In genomic region chr12:89870413-89871184, GRCh38 we compare ENCODE assay signal across 26 cellular contexts.
DNase-seq lines count a peak whose midpoint lies in the region; ATAC-seq, FAIRE-seq and TF ChIP-seq lines count a peak whose summit lies in the region.
"Had no signal": no experiment of that assay in that cellular context is flagged by ENCODE, and none has a peak within 500 bp of the region (broad histone marks: within the 10 kb centered on the region; RNA-seq: fewer than 3 reads in every experiment).

No MANE protein-coding gene starts in this region.

- POLR2A ChIA-PET in HEK293 (lab: Yijun Ruan, JAX) (no interaction called here), activated B cell treated with CpG ODN at 0.5 μM for 24 hours (lab: Charles Lee) (interaction anchor here (1.8 kb wide), 1 partner anchor 162 kb away, joined by 8 read pairs; the partner anchor contains the start of gene ATP2B1), K562 (lab: Yijun Ruan, JAX) (no interaction called here)
- POLR2A ChIA-PET in activated CD4-positive, alpha-beta memory T cell treated with anti-CD3 and anti-CD28 coated beads for 36 hours (lab: Charles Lee) = no interaction called here

- TF ChIP-seq CTCF in HEK293 (tag by site-specific recombination; IDR thresholded peaks at IDR 0.05) (no peak), activated B cell treated with CpG ODN at 0.5 μM for 24 hours (IDR thresholded peaks at IDR 0.05) (no peak), K562 (IDR thresholded peaks at IDR 0.05 in 2 of 3, conservative IDR thresholded peaks at IDR 0.05 in 1 of 3; ENCODE audit: insufficient read depth in 2 of 3, low read depth in 1 of 3, low read length in 3 of 3) (no peak), esophagus squamous epithelium (IDR thresholded peaks at IDR 0.05) (no peak)

- BruUV-seq in K562 (replicated peaks; lab: Mats Ljungman, UMichigan) = no TSS peak

- H3K4me3 ChIP-seq in HEK293 (ENCODE audit: low read depth, low read length) = no peak overlapping the region
- H3K4me3 ChIP-seq in K562 = no peak overlapping the region
- no peak overlapping the region for H3K4me3 ChIP-seq in esophagus squamous epithelium
- H3K4me3 ChIP-seq: BLaER1 had no signal

- CTCF ChIA-PET in HEK293 (lab: Yijun Ruan, JAX) = interaction anchor here (0.7 kb wide), 1 partner anchor 15 kb away, joined by 3 read pairs; no protein-coding TSS in a partner anchor
- CTCF ChIA-PET in activated B cell treated with CpG ODN at 0.5 μM for 24 hours (lab: Charles Lee) = no interaction called here
- CTCF ChIA-PET in K562 (lab: Yijun Ruan, JAX; ENCODE audit: low intra/inter-chr PET ratio) = no interaction called here
- CTCF ChIA-PET in activated CD4-positive, alpha-beta memory T cell treated with anti-CD3 and anti-CD28 coated beads for 36 hours (lab: Charles Lee) = no interaction called here

- H3K27me3 ChIP-seq in K562 (ENCODE audit: control insufficient read depth in 2 of 2, insufficient read depth in 2 of 2, low read length in 2 of 2) = no peaks in the 10 kb centered on the region
- H3K27me3 ChIP-seq in esophagus squamous epithelium = no peaks in the 10 kb centered on the region
- H3K27me3 ChIP-seq: BE2C, BLaER1 had no signal

- no peak for FAIRE-seq in K562 (lab: Jason Lieb, UNC)
- FAIRE-seq: A204.1 had no signal

- H3K4me1 ChIP-seq in HEK293 (ENCODE audit: control insufficient read depth, insufficient read depth, low read length) (no peaks in the 10 kb centered on the region), K562 (replicated peaks in 1 of 2; ENCODE audit: control insufficient read depth in 2 of 2, insufficient read depth in 2 of 2, low read length in 2 of 2) (peaks cover 0 to 4% of the 10 kb centered on the region in 2 experiments; a peak in 1 of 5 replicates), esophagus squamous epithelium (peaks cover 0 to 6% (median 5%) of the 10 kb centered on the region in 3 donors)
- H3K4me1 ChIP-seq: BE2C, BLaER1 had no signal

- WGBS in K562 (ENCODE audit: insufficient coverage, low coverage, missing lambda C conversion rate) = 2% methylated on average over 6 of the region's 6 CpGs
- 72 to 77% methylated on average over 6 of the region's 6 CpGs for WGBS in esophagus squamous epithelium, 2 donors

- no peak for TF ChIP-seq POLR2A in K562 (conservative IDR thresholded peaks at IDR 0.05)
- no peak for TF ChIP-seq POLR2A in esophagus squamous epithelium (IDR thresholded peaks at IDR 0.05)

- H4K20me1 ChIP-seq in K562 (replicated peaks; ENCODE audit: control insufficient read depth, insufficient read depth, low read length) = no peaks in the 10 kb centered on the region
- H4K20me1 ChIP-seq: BLaER1 had no signal

- H3K79me2 ChIP-seq in K562 (ENCODE audit: control insufficient read depth, insufficient read depth, low read length) = no peaks in the 10 kb centered on the region

- intact Hi-C loops in activated B cell treated with CpG ODN at 0.5 μM for 24 hours (cut with micrococcal nuclease) (no loop called here), K562 (cut with micrococcal nuclease) (no loop called here), esophagus squamous epithelium (cut with DNase I) (no loop called here)
- intact Hi-C loops in activated CD4-positive, alpha-beta memory T cell treated with anti-CD3 and anti-CD28 coated beads for 36 hours (cut with micrococcal nuclease) = no loop called here

- no peaks in the 10 kb centered on the region for H3K9me3 ChIP-seq in HEK293 (ENCODE audit: control insufficient read depth, insufficient read depth, low read depth, low read length)
- H3K9me3 ChIP-seq in K562 (replicated peaks; ENCODE audit: control insufficient read depth, insufficient read depth, low read depth, low read length) = no peaks in the 10 kb centered on the region; the same call in 1 of the 2 replicates
- peaks cover 0 to 9% (median 4%) of the 10 kb centered on the region in 3 donors for H3K9me3 ChIP-seq in esophagus squamous epithelium
- H3K9me3 ChIP-seq: BE2C had no signal

- TF ChIP-seq EP300 in K562 (IDR thresholded peaks at IDR 0.05; ENCODE audit: low read length) = no peak

- H3K4me3 Mint-ChIP-seq in activated B cell treated with CpG ODN at 0.5 μM for 24 hours = no peak overlapping the region
- H3K4me3 Mint-ChIP-seq in memory B cell = no peak overlapping the region
- no peak overlapping the region for H3K4me3 Mint-ChIP-seq in activated CD4-positive, alpha-beta memory T cell treated with anti-CD3 and anti-CD28 coated beads for 36 hours
- H3K4me3 Mint-ChIP-seq: CD14-positive monocyte; CD4-positive, alpha-beta memory T cell; CD4-positive, CD25-positive, alpha-beta regulatory T cell; CD8-positive, alpha-beta memory T cell had no signal

- no peak overlapping the region for H3K27ac ChIP-seq in HEK293 (ENCODE audit: extremely low read depth, low read depth, low read length)
- no peak overlapping the region for H3K27ac ChIP-seq in K562 (ENCODE audit: extremely low read depth, low read depth, low read length)
- H3K27ac ChIP-seq in esophagus squamous epithelium = no peak overlapping the region
- H3K27ac ChIP-seq: BLaER1 had no signal

- H3K36me3 ChIP-seq in HEK293 (ENCODE audit: control insufficient read depth in 2 of 2, insufficient read depth in 1 of 2, low read length in 2 of 2) = no peaks in the 10 kb centered on the region
- no peaks in the 10 kb centered on the region for H3K36me3 ChIP-seq in K562 (ENCODE audit: control insufficient read depth, insufficient read depth, low read length)
- no peaks in the 10 kb centered on the region for H3K36me3 ChIP-seq in esophagus squamous epithelium
- H3K36me3 ChIP-seq: BE2C, BLaER1 had no signal

- H3K4me1 Mint-ChIP-seq in activated B cell treated with CpG ODN at 0.5 μM for 24 hours (peaks cover 39% of the 10 kb centered on the region), memory B cell (peaks cover 20% of the 10 kb centered on the region)
- H3K4me1 Mint-ChIP-seq in activated CD4-positive, alpha-beta memory T cell treated with anti-CD3 and anti-CD28 coated beads for 36 hours (ENCODE audit: low read depth) = no peaks in the 10 kb centered on the region

- no peak overlapping the region for H2AFZ ChIP-seq in K562 (ENCODE audit: low read depth, low read length)

- in situ Hi-C loops in K562 (cut with MboI) = no loop called here

- H3K9me3 Mint-ChIP-seq in activated B cell treated with CpG ODN at 0.5 μM for 24 hours = peaks cover 16% of the 10 kb centered on the region
- peaks cover 15% of the 10 kb centered on the region for H3K9me3 Mint-ChIP-seq in memory B cell
- H3K9me3 Mint-ChIP-seq in activated CD4-positive, alpha-beta memory T cell treated with anti-CD3 and anti-CD28 coated beads for 36 hours = peaks cover 17% of the 10 kb centered on the region

- no peak overlapping the region for H3K4me2 ChIP-seq in K562 (ENCODE audit: insufficient read depth, low read length)
- H3K4me2 ChIP-seq: BLaER1 had no signal

- TF ChIP-seq RAD21 in K562 (CRISPR knock-in tag; conservative IDR thresholded peaks at IDR 0.05 in 1 of 2, IDR thresholded peaks at IDR 0.05 in 1 of 2) = no peak

- H3K9ac ChIP-seq in K562 (ENCODE audit: insufficient read depth in 1 of 2, low read depth in 2 of 2, low read length in 2 of 2) = no peak overlapping the region
- H3K9ac ChIP-seq: BLaER1 had no signal

- ATAC-seq in activated B cell treated with CpG ODN at 0.5 μM for 24 hours (ENCODE audit: low read depth) = no peak
- ATAC-seq in K562 = no peak
- peak; percentile 52 for ATAC-seq in memory B cell (ENCODE audit: low read depth)
- ATAC-seq in GM18868 (IDR thresholded peaks at IDR 0.05; ENCODE audit: unreplicated experiment) = no peak

- H3K27ac Mint-ChIP-seq in activated B cell treated with CpG ODN at 0.5 μM for 24 hours = peak overlapping the region; percentile 12
- H3K27ac Mint-ChIP-seq in memory B cell = no peak overlapping the region
- no peak overlapping the region for H3K27ac Mint-ChIP-seq in activated CD4-positive, alpha-beta memory T cell treated with anti-CD3 and anti-CD28 coated beads for 36 hours
- H3K27ac Mint-ChIP-seq: CD14-positive monocyte; CD4-positive, CD25-positive, alpha-beta regulatory T cell; CD8-positive, alpha-beta memory T cell had no signal

- H3K27me3 Mint-ChIP-seq in activated B cell treated with CpG ODN at 0.5 μM for 24 hours (no peaks in the 10 kb centered on the region), memory B cell (no peaks in the 10 kb centered on the region)
- no peaks in the 10 kb centered on the region for H3K27me3 Mint-ChIP-seq in activated CD4-positive, alpha-beta memory T cell treated with anti-CD3 and anti-CD28 coated beads for 36 hours
- H3K27me3 Mint-ChIP-seq: CD4-positive, alpha-beta memory T cell; CD4-positive, CD25-positive, alpha-beta regulatory T cell; CD8-positive, alpha-beta memory T cell had no signal

- DNase-seq in activated B cell treated with CpG ODN at 0.5 μM for 24 hours (no peak), K562 (ENCODE audit: extremely low read depth in 1 of 4, low spot score in 3 of 4) (no peak), memory B cell (ENCODE audit: low spot score in 2 of 2) (no peak), islet precursor cell (no peak), esophagus squamous epithelium (lab: John Stamatoyannopoulos, UW) (no peak)
- DNase-seq in activated CD4-positive, alpha-beta memory T cell treated with anti-CD3 and anti-CD28 coated beads for 36 hours = no peak
- DNase-seq: 8988T; ACHN; BE2C; C1 segment of cervical spinal cord; CD4-positive, alpha-beta memory T cell; CD4-positive, CD25-positive, alpha-beta regulatory T cell; CD8-positive, alpha-beta memory T cell; COR-L47; DMS 273 treated with DMSO at 0.1 percent for 48 hours; DMS153; DMS53; DMS79; DND-41; EL; GDM1 had no signal

- no peaks in the 10 kb centered on the region for H3K9me1 ChIP-seq in K562 (ENCODE audit: control insufficient read depth, insufficient read depth, low read length)

- H3K36me3 Mint-ChIP-seq in activated B cell treated with CpG ODN at 0.5 μM for 24 hours (ENCODE audit: low read depth) (peaks cover 7% of the 10 kb centered on the region), memory B cell (peaks cover 11% of the 10 kb centered on the region)
- H3K36me3 Mint-ChIP-seq in activated CD4-positive, alpha-beta memory T cell treated with anti-CD3 and anti-CD28 coated beads for 36 hours = peaks cover 5% of the 10 kb centered on the region
- H3K36me3 Mint-ChIP-seq: CD4-positive, CD25-positive, alpha-beta regulatory T cell had no signal

TF ChIP-seq in HEK293, 187 proteins besides CTCF, POLR2A, EP300 and RAD21 (continues in another document):
- no peak for TF ChIP-seq ZNF2 (tag by site-specific recombination; IDR thresholded peaks at IDR 0.05)

TF ChIP-seq in K562, 482 proteins besides CTCF, POLR2A, EP300 and RAD21:
- TF ChIP-seq YY1 (IDR thresholded peaks at IDR 0.05; ENCODE audit: borderline replicate concordance in 1 of 3, control insufficient read depth in 1 of 3, extremely low read depth in 1 of 3, insufficient read depth in 3 of 3, insufficient read length in 1 of 3, insufficient replicate concordance in 2 of 3, low read depth in 1 of 3, low read length in 2 of 3) = no peak
- peak; percentile 84 for TF ChIP-seq ZFP1 (CRISPR knock-in tag; IDR thresholded peaks at IDR 0.05)

Comparison
In these comparisons a context has a peak if more than half of its experiments do, and no peak if none do; other contexts are left out.
1. Of the 44 proteins assayed by ChIP-seq in both K562 and HEK293: peak only in K562: none; only in HEK293: SETDB1 and ZNF133; in both: none; in neither: 42.